Comparison of ENCODE assay signal across 12 cellular contexts in the genomic region with DNA sequence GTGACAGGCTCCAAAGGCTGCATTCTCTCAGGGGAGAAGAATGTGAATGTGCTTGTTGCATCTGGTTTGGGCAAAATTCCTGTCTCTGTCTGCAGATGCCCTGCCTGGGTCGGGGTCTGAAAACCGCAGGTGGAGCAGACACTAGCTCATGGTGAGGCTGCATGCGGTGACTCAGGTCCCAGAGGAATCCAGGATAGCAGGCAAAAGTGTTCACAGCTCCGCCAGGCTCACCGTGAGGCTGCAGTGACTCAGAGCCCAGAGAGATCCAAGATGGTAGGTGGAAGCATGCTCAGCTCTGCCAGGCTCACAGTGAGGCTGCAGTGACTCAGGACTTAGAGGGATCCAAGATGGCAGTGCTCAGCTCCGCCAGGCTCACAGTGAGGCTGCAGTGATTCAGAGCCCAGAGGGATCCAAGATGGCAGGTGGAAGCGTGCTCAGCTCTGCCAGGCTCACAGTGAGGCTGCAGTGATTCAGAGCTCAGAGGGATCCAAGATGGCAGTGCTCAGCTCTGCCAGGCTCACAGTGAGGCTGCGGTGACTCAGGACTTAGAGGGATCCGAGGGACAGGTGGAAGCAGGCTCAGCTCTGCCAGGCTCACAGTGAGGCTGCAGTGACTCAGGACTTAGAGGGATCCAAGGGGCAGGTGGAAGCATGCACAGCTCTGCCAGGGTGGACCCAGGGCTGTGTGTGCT.
DNase-seq lines count a peak whose midpoint lies in the region; ATAC-seq, FAIRE-seq and TF ChIP-seq lines count a peak whose summit lies in the region.
"Had no signal": no experiment of that assay in that cellular context is flagged by ENCODE, and none has a peak within 500 bp of the region (broad histone marks: within the 10 kb centered on the region; RNA-seq: fewer than 3 reads in every experiment).

No MANE protein-coding gene starts in this region.

- 0 out of 2 replicates have a peak, but pooled peaks cover 3% of the 10 kb centered on the region for H3K4me1 ChIP-seq in HEK293 (ENCODE audit: control insufficient read depth, insufficient read depth, low read length)
- H3K4me1 ChIP-seq: right lobe of liver had no signal

- POLR2A ChIA-PET in HEK293 (lab: Yijun Ruan, JAX): interaction anchor here (0.6 to 1.5 kb wide), 3 partner anchors 24 to 200 kb away, joined by 3 to 4 read pairs (median 3); partner anchors contain the start of gene ACKR3

- CTCF ChIA-PET in HEK293 (lab: Yijun Ruan, JAX): interaction anchor here (0.8 to 1.9 kb wide), 4 partner anchors 12 to 257 kb away, joined by 3 to 4 read pairs (median 4); partner anchors contain the start of gene ACKR3
- CTCF ChIA-PET in activated naive CD4-positive, alpha-beta T cell treated with anti-CD3 and anti-CD28 coated beads for 36 hours (lab: Charles Lee): interaction anchor here (0.6 kb wide), 1 partner anchor 182 kb away, joined by 3 read pairs; no protein-coding TSS in a partner anchor
- CTCF ChIA-PET in activated CD8-positive, alpha-beta memory T cell treated with anti-CD3 and anti-CD28 coated beads, Interleukin-2, amount 10 ng/mL, durations not matched to agents 7 days and 5 days (lab: Charles Lee): no interaction called here

- TF ChIP-seq POLR2A in GM12892 (IDR thresholded peaks at IDR 0.05; ENCODE audit: low read depth, low read length): no peak

- H3K27ac Mint-ChIP-seq in activated naive CD4-positive, alpha-beta T cell treated with anti-CD3 and anti-CD28 coated beads for 36 hours: no peak overlapping the region
- no peak overlapping the region for H3K27ac Mint-ChIP-seq in activated CD8-positive, alpha-beta memory T cell treated with anti-CD3 and anti-CD28 coated beads, Interleukin-2, amount 10 ng/mL, durations not matched to agents 7 days and 5 days
- H3K27ac Mint-ChIP-seq: B cell, T-cell had no signal

- no peaks in the 10 kb centered on the region for H3K27me3 Mint-ChIP-seq in activated naive CD4-positive, alpha-beta T cell treated with anti-CD3 and anti-CD28 coated beads for 36 hours (ENCODE audit: low read depth)
- H3K27me3 Mint-ChIP-seq in activated CD8-positive, alpha-beta memory T cell treated with anti-CD3 and anti-CD28 coated beads, Interleukin-2, amount 10 ng/mL, durations not matched to agents 7 days and 5 days: peaks cover 3% of the 10 kb centered on the region

- H3K9me3 Mint-ChIP-seq in activated naive CD4-positive, alpha-beta T cell treated with anti-CD3 and anti-CD28 coated beads for 36 hours: no peaks in the 10 kb centered on the region
- no peaks in the 10 kb centered on the region for H3K9me3 Mint-ChIP-seq in activated CD8-positive, alpha-beta memory T cell treated with anti-CD3 and anti-CD28 coated beads, Interleukin-2, amount 10 ng/mL, durations not matched to agents 7 days and 5 days (ENCODE audit: low read depth)
- H3K9me3 Mint-ChIP-seq: T-cell had no signal

- no peaks in the 10 kb centered on the region for H3K36me3 Mint-ChIP-seq in activated naive CD4-positive, alpha-beta T cell treated with anti-CD3 and anti-CD28 coated beads for 36 hours (ENCODE audit: low read depth)
- no peaks in the 10 kb centered on the region for H3K36me3 Mint-ChIP-seq in activated CD8-positive, alpha-beta memory T cell treated with anti-CD3 and anti-CD28 coated beads, Interleukin-2, amount 10 ng/mL, durations not matched to agents 7 days and 5 days
- H3K36me3 Mint-ChIP-seq: T-cell had no signal

- intact Hi-C loops in activated naive CD4-positive, alpha-beta T cell treated with anti-CD3 and anti-CD28 coated beads for 36 hours (cut with micrococcal nuclease): no loop called here

- H3K36me3 ChIP-seq in HEK293 (ENCODE audit: control insufficient read depth in 2 of 2, insufficient read depth in 1 of 2, low read length in 2 of 2): no peaks in the 10 kb centered on the region
- H3K36me3 ChIP-seq: right lobe of liver had no signal

- TF ChIP-seq CTCF in HEK293 (tag by site-specific recombination; IDR thresholded peaks at IDR 0.05): no peak

- no peak overlapping the region for H3K4me3 Mint-ChIP-seq in activated naive CD4-positive, alpha-beta T cell treated with anti-CD3 and anti-CD28 coated beads for 36 hours
- H3K4me3 Mint-ChIP-seq in activated CD8-positive, alpha-beta memory T cell treated with anti-CD3 and anti-CD28 coated beads, Interleukin-2, amount 10 ng/mL, durations not matched to agents 7 days and 5 days: no peak overlapping the region
- H3K4me3 Mint-ChIP-seq: B cell, T-cell had no signal

- no peak for FAIRE-seq in GM12892 (lab: Jason Lieb, UNC)

- H3K4me1 Mint-ChIP-seq in activated naive CD4-positive, alpha-beta T cell treated with anti-CD3 and anti-CD28 coated beads for 36 hours (ENCODE audit: low read depth): no peaks in the 10 kb centered on the region
- H3K4me1 Mint-ChIP-seq in activated CD8-positive, alpha-beta memory T cell treated with anti-CD3 and anti-CD28 coated beads, Interleukin-2, amount 10 ng/mL, durations not matched to agents 7 days and 5 days: no peaks in the 10 kb centered on the region
- H3K4me1 Mint-ChIP-seq: B cell, T-cell had no signal

- H3K4me3 ChIP-seq in HEK293 (ENCODE audit: low read depth, low read length): no peak overlapping the region
- H3K4me3 ChIP-seq: right lobe of liver had no signal

- ATAC-seq in activated CD8-positive, alpha-beta memory T cell treated with anti-CD3 and anti-CD28 coated beads, Interleukin-2, amount 10 ng/mL, durations not matched to agents 7 days and 5 days: no peak
- ATAC-seq in HG03565 (IDR thresholded peaks at IDR 0.05; ENCODE audit: unreplicated experiment): no peak
- ATAC-seq: right lobe of liver, T-cell had no signal

- H3K9me3 ChIP-seq in HEK293 (ENCODE audit: control insufficient read depth, insufficient read depth, low read depth, low read length): no peaks in the 10 kb centered on the region
- H3K9me3 ChIP-seq: right lobe of liver had no signal

- no peak overlapping the region for H3K27ac ChIP-seq in HEK293 (ENCODE audit: extremely low read depth, low read depth, low read length)
- peak overlapping the region; percentile 19 for H3K27ac ChIP-seq in angular gyrus (ENCODE audit: low read depth, low read length)
- H3K27ac ChIP-seq: right lobe of liver had no signal

- DNase-seq in A172 (ENCODE audit: low spot score) (peak; percentile 99), iPS-NIHi7 (ENCODE audit: extremely low spot score) (peak; percentile 52), GM12892 (ENCODE audit: insufficient read length) (no peak)
- no peak for DNase-seq in activated naive CD4-positive, alpha-beta T cell treated with anti-CD3 and anti-CD28 coated beads for 36 hours
- no peak for DNase-seq in activated CD8-positive, alpha-beta memory T cell treated with anti-CD3 and anti-CD28 coated beads, Interleukin-2, amount 10 ng/mL, durations not matched to agents 7 days and 5 days
- DNase-seq: activated CD8-positive, alpha-beta memory T cell treated with anti-CD3 and anti-CD28 coated beads, Interleukin-2, amount 50 U/mL, for 48 hours; right lobe of liver; T-cell had no signal

TF ChIP-seq in HEK293, 187 proteins besides CTCF, POLR2A, EP300 and RAD21:
- TF ChIP-seq YY2 (tag by site-specific recombination; IDR thresholded peaks at IDR 0.05) (peak; percentile 76), ZNF585B (tag by site-specific recombination; IDR thresholded peaks at IDR 0.05) (no peak), ZNF791 (tag by site-specific recombination; IDR thresholded peaks at IDR 0.05) (no peak)

Comparison
In these comparisons a context has a peak if more than half of its experiments do, and no peak if none do; other contexts are left out.
1. DNase-seq: peak in A172 (single experiment) and iPS-NIHi7 (single experiment); none in GM12892 (single experiment), activated naive CD4-positive, alpha-beta T cell treated with anti-CD3 and anti-CD28 coated beads for 36 hours (single experiment) and activated CD8-positive, alpha-beta memory T cell treated with anti-CD3 and anti-CD28 coated beads, Interleukin-2, amount 10 ng/mL, durations not matched to agents 7 days and 5 days (single experiment).